Comparison of ENCODE assay signal across 1 cellular context in the genomic region with DNA sequence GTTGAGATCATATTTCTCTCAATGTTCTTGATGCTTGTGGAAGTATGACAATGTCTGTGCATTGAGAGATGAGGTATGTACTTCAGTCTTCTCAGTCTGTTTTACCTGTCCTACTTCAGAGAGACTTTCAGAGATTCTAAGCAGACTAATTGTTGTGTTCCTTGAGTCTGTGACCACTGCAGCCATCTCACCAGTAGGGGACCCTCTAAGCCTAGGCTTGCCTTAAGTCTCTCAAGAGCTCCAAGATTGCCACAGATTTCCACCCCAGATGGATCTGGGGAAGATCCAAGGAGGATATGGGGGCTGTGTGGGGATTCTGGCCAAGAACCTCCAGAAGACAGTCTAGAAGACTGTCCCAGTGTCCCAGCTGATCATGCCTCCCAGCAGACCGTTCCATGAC.
TF ChIP-seq lines count a peak whose summit lies in the region.

No MANE protein-coding gene starts in this region.

TF ChIP-seq in GM12878, 131 proteins besides CTCF, POLR2A, EP300 and RAD21 (continued from another document):
- TF ChIP-seq PRDM15 (CRISPR knock-in tag; IDR thresholded peaks at IDR 0.05), result no peak
- no peak for TF ChIP-seq YBX1 (IDR thresholded peaks at IDR 0.05)
- no peak for TF ChIP-seq NR2F1 (conservative IDR thresholded peaks at IDR 0.05)
- TF ChIP-seq CHD1 (IDR thresholded peaks at IDR 0.05; ENCODE audit: low read depth, low read length), result no peak
- TF ChIP-seq PAX5 (IDR thresholded peaks at IDR 0.05; ENCODE audit: borderline replicate concordance, low read depth, low read length), result no peak
- TF ChIP-seq ESRRA (IDR thresholded peaks at IDR 0.05; ENCODE audit: low read length), result no peak
- TF ChIP-seq SIN3A (IDR thresholded peaks at IDR 0.05; ENCODE audit: low read depth, low read length), result no peak
- no peak for TF ChIP-seq USF1 (IDR thresholded peaks at IDR 0.05; ENCODE audit: borderline replicate concordance, extremely low read length, insufficient read depth, low read depth, low read length)
TF ChIP-seq in GM12878: peak in this region for 0.
